Comparison of ENCODE assay signal across 8 cellular contexts in the genomic region with DNA sequence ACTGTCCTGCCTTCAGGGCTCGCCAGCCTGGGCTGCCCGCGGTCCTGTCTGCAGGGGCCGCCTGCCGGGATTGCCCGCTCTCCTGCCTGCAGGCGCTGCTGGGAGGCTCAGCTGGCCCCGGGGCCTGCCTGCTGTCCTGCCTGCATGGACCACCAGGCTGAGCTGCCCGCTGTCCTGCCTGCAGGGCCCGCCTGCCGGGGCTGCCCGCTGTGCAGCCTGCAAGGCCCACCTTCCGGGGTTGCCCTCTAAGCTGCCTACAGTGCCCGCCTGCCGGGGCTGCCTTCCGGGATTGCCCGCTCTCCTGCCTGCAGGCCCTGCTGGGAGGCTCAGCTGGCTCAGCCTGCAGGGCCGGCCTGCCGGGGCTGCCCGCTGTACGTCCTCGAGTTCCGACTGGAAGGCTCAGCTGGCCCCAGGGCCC.
A peak's percentile ranks its signal among the peaks of the same experiment; 100 is the strongest.
DNase-seq lines count a peak whose midpoint lies in the region; ATAC-seq and TF ChIP-seq lines count a peak whose summit lies in the region.

No MANE protein-coding gene starts in this region.

- H3K9me3 ChIP-seq in esophagus muscularis mucosa: peaks cover 0 to 66% (median 43%) of the 10 kb centered on the region in 4 donors

- H3K27ac ChIP-seq in VCaP: peak overlapping the region; percentile 51
- peak overlapping the region in 2 of 4 donors; percentile 69 to 71 for H3K27ac ChIP-seq in esophagus muscularis mucosa (replicated peaks in 1 of 4)

- DNase-seq in esophagus muscularis mucosa (ENCODE audit: extremely low spot score) (no peak), ecto neural progenitor cell (ENCODE audit: low spot score) (no peak), head of caudate nucleus (no peak), AG08396 (ENCODE audit: low spot score) (no peak), NCI-H1694 (lab: John Stamatoyannopoulos, UW) (no peak)
- peak; percentile 50 to 70 for DNase-seq in stimulated activated CD4-positive, alpha-beta T cell treated with anti-CD3 and anti-CD28 coated beads, Interleukin-2, amount 100 ng/mL, for 24 hours

- H3K4me3 ChIP-seq in esophagus muscularis mucosa: peak overlapping the region in 3 of 4 donors; percentile 37 to 55 (median 44)

- H3K27me3 ChIP-seq in esophagus muscularis mucosa: peaks cover 0 to 5% (median 0%) of the 10 kb centered on the region in 4 donors

- H3K4me1 ChIP-seq in esophagus muscularis mucosa: no peaks in the 10 kb centered on the region

- ATAC-seq in HG02798 (IDR thresholded peaks at IDR 0.05; ENCODE audit: poor library complexity, unreplicated experiment): peak; percentile 38

- TF ChIP-seq EP300 in esophagus muscularis mucosa (IDR thresholded peaks at IDR 0.05): no peak

- WGBS in esophagus muscularis mucosa: no CpG with 5 or more reads among the region's 23 CpGs

- H3K36me3 ChIP-seq in esophagus muscularis mucosa: no peaks in the 10 kb centered on the region

- TF ChIP-seq CTCF in VCaP (conservative IDR thresholded peaks at IDR 0.05): no peak
- no peak for TF ChIP-seq CTCF in esophagus muscularis mucosa (IDR thresholded peaks at IDR 0.05)

- intact Hi-C loops in esophagus muscularis mucosa (cut with DNase I): no loop called here
- intact Hi-C loops in head of caudate nucleus (cut with DNase I): no loop called here

- TF ChIP-seq POLR2A in esophagus muscularis mucosa (IDR thresholded peaks at IDR 0.05; ENCODE audit: low read depth): no peak

Comparison
In these comparisons a context has a peak if more than half of its experiments do, and no peak if none do; other contexts are left out.
1. DNase-seq: peak in stimulated activated CD4-positive, alpha-beta T cell treated with anti-CD3 and anti-CD28 coated beads, Interleukin-2, amount 100 ng/mL, for 24 hours (2 of 2); none in esophagus muscularis mucosa (single experiment), ecto neural progenitor cell (single experiment), head of caudate nucleus (0 of 42), AG08396 (single experiment) and NCI-H1694 (single experiment).